Comparison of ENCODE assay signal across 8 cellular contexts in genomic region chr3:179322481-179323196, GRCh38.
DNase-seq lines count a peak whose midpoint lies in the region; ATAC-seq and TF ChIP-seq lines count a peak whose summit lies in the region.

A gene with protein sequence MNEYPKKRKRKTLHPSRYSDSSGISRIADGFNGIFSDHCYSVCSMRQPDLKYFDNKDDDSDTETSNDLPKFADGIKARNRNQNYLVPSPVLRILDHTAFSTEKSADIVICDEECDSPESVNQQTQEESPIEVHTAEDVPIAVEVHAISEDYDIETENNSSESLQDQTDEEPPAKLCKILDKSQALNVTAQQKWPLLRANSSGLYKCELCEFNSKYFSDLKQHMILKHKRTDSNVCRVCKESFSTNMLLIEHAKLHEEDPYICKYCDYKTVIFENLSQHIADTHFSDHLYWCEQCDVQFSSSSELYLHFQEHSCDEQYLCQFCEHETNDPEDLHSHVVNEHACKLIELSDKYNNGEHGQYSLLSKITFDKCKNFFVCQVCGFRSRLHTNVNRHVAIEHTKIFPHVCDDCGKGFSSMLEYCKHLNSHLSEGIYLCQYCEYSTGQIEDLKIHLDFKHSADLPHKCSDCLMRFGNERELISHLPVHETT (plus strand): TSS chr3:179323031. CDS start chr3:179328294, 5,263 bp downstream.

- peaks cover 43% of the 10 kb centered on the region for H3K79me2 ChIP-seq in OCI-LY1 (ENCODE audit: insufficient read depth, low read length)

- peak; percentile 73 for ATAC-seq in GM21390 (IDR thresholded peaks at IDR 0.05; ENCODE audit: unreplicated experiment)

- TF ChIP-seq CTCF in OCI-LY1 (IDR thresholded peaks at IDR 0.05; ENCODE audit: low read length) = peak; percentile 92

- H3K4me1 ChIP-seq in HUES48 (ENCODE audit: control insufficient read depth, insufficient read depth, low read length) (peaks cover 19% of the 10 kb centered on the region), OCI-LY1 (ENCODE audit: insufficient read depth, low read length, severe bottlenecking) (peaks cover 33% of the 10 kb centered on the region), mucosa of rectum (ENCODE audit: control insufficient read depth in 2 of 2, insufficient read depth in 2 of 2, low read length in 2 of 2) (peaks cover 14 to 15% of the 10 kb centered on the region in 2 donors)

- no peaks in the 10 kb centered on the region for H3K9me3 ChIP-seq in HUES48 (ENCODE audit: control insufficient read depth, insufficient read depth, low read length)
- no peaks in the 10 kb centered on the region for H3K9me3 ChIP-seq in OCI-LY1 (ENCODE audit: low read length)
- no peaks in the 10 kb centered on the region for H3K9me3 ChIP-seq in mucosa of rectum (ENCODE audit: control insufficient read depth in 2 of 2, low read length in 2 of 2)

- H3K27ac ChIP-seq in HUES48 (ENCODE audit: low read depth, low read length) (peak within 1 kb of the TSS; percentile 86), OCI-LY1 (ENCODE audit: low read depth, low read length, poor library complexity, severe bottlenecking) (peak within 1 kb of the TSS; percentile 60), epithelial cell of prostate (peak within 1 kb of the TSS; percentile 63), mucosa of rectum (ENCODE audit: low read depth in 2 of 2, low read length in 2 of 2) (peak within 1 kb of the TSS; percentile 90)

- DNase-seq in DMS 273 (lab: John Stamatoyannopoulos, UW; ENCODE audit: unreplicated experiment) (peak; percentile 99), activated T-cell treated with anti-CD3 and anti-CD28 coated beads for 1 hour (ENCODE audit: low read depth) (peak; percentile 76), epithelial cell of prostate (ENCODE audit: low read depth, low spot score) (no peak)
- peak; percentile 87 for DNase-seq in stimulated activated CD8-positive, alpha-beta memory T cell treated with anti-CD3 and anti-CD28 coated beads, Interleukin-4, amount 100 ng/mL, for 48 hours

- peak within 1 kb of the TSS; percentile 21 for H2AFZ ChIP-seq in OCI-LY1 (ENCODE audit: low read length)

- peak within 1 kb of the TSS; percentile 92 for H3K9ac ChIP-seq in HUES48 (ENCODE audit: low read depth, low read length)
- H3K9ac ChIP-seq in OCI-LY1 (ENCODE audit: low read length) = peak within 1 kb of the TSS; percentile 94
- peak within 1 kb of the TSS; percentile 86 to 95 for H3K9ac ChIP-seq in mucosa of rectum (ENCODE audit: low read depth in 1 of 2, low read length in 2 of 2)

- H3K27me3 ChIP-seq in HUES48 (ENCODE audit: control insufficient read depth, insufficient read depth, low read length) = no peaks in the 10 kb centered on the region
- no peaks in the 10 kb centered on the region for H3K27me3 ChIP-seq in OCI-LY1 (ENCODE audit: insufficient read depth, low read length)
- H3K27me3 ChIP-seq in mucosa of rectum (ENCODE audit: control insufficient read depth in 2 of 2, insufficient read depth in 2 of 2, low read length in 2 of 2) = no peaks in the 10 kb centered on the region

- H3K9me2 ChIP-seq in OCI-LY1 (ENCODE audit: low read depth, low read length) = no peaks in the 10 kb centered on the region

- H3K36me3 ChIP-seq in HUES48 (ENCODE audit: control insufficient read depth, insufficient read depth, low read length) (peaks cover 17% of the 10 kb centered on the region), OCI-LY1 (ENCODE audit: insufficient read depth, low read length) (peaks cover 26% of the 10 kb centered on the region), mucosa of rectum (ENCODE audit: control insufficient read depth in 2 of 2, insufficient read depth in 2 of 2, low read length in 2 of 2) (no peaks in the 10 kb centered on the region)

- peak within 1 kb of the TSS; percentile 89 for H3K4me2 ChIP-seq in OCI-LY1 (ENCODE audit: low read length)

- H3K4me3 ChIP-seq in HUES48 (ENCODE audit: low read depth, low read length) (peak within 1 kb of the TSS; percentile 98), OCI-LY1 (ENCODE audit: low read depth, low read length, poor library complexity, severe bottlenecking) (peak within 1 kb of the TSS; percentile 93), mucosa of rectum (ENCODE audit: low read length in 2 of 2) (peak within 1 kb of the TSS; percentile 90 to 91)

- H4K20me1 ChIP-seq in OCI-LY1 (ENCODE audit: insufficient read depth, low read length) = no peaks in the 10 kb centered on the region

- no peaks in the 10 kb centered on the region for H3F3A ChIP-seq in OCI-LY1 (ENCODE audit: insufficient read depth, low read length)
